Comparison of ENCODE assay signal across 7 cellular contexts in genomic region chr15:20100604-20101270, GRCh38.
DNase-seq lines count a peak whose midpoint lies in the region; ATAC-seq, FAIRE-seq and TF ChIP-seq lines count a peak whose summit lies in the region.
"Not testable (repeated sequence)": the region's sequence is repeated elsewhere in the genome, so short reads cannot be mapped to it uniquely, and the experiment has no call there.

No MANE protein-coding gene starts in this region.

- not testable (repeated sequence) for H4K20me1 ChIP-seq in PC-3 (ENCODE audit: low read length)

- CTCF ChIA-PET in PC-3 (lab: Charles Lee): not testable (repeated sequence)

- peak; percentile 20; the same call in 1 of the 2 replicates for ATAC-seq in PC-3
- ATAC-seq in body of pancreas: peak; percentile 38
- ATAC-seq in Right ventricle myocardium inferior: peak; percentile 82
- ATAC-seq in right cardiac atrium: peak; percentile 57 to 96
- ATAC-seq in mucosa of descending colon: peak; percentile 36
- ATAC-seq in stimulated activated naive CD8-positive, alpha-beta T cell treated with anti-CD3 and anti-CD28 coated beads, Interleukin-15, Interleukin-2, amounts not matched to agents 100 U/mL and 50 U/mL, for 24 hours: peak; percentile 19

- WGBS in body of pancreas, 2 donors: no CpG with 5 or more reads among the region's 8 CpGs
- no CpG with 5 or more reads among the region's 8 CpGs for WGBS in right cardiac atrium

- not testable (repeated sequence) for H3K4me1 ChIP-seq in PC-3 (ENCODE audit: insufficient read depth, low read length); body of pancreas; right cardiac atrium (ENCODE audit: control insufficient read depth, insufficient read depth, low read length); mucosa of descending colon (ENCODE audit: low read depth)

- not testable (repeated sequence) for TF ChIP-seq CTCF in PC-3 (conservative IDR thresholded peaks at IDR 0.05; ENCODE audit: low read depth, low read length); body of pancreas (IDR thresholded peaks at IDR 0.05); mucosa of descending colon (IDR thresholded peaks at IDR 0.05)

- H3K27ac ChIP-seq in PC-3 (ENCODE audit: low read length); body of pancreas; right cardiac atrium (ENCODE audit: low read length): not testable (repeated sequence)

- intact Hi-C loops in PC-3 (cut with micrococcal nuclease); body of pancreas (cut with DNase I); Right ventricle myocardium inferior (cut with DNase I); right cardiac atrium (cut with DNase I); mucosa of descending colon (cut with DNase I, micrococcal nuclease): not testable (repeated sequence)

- BruUV-seq in PC-3 (replicated peaks; lab: Mats Ljungman, UMichigan): not testable (repeated sequence)

- not testable (repeated sequence) for DNase-seq in PC-3; body of pancreas; Right ventricle myocardium inferior (ENCODE audit: missing footprints); right cardiac atrium; mucosa of descending colon; stimulated activated naive CD8-positive, alpha-beta T cell treated with anti-CD3 and anti-CD28 coated beads, Interleukin-15, Interleukin-2, amounts not matched to agents 100 U/mL and 50 U/mL, for 24 hours; urothelium cell line (ENCODE audit: low spot score)

- not testable (repeated sequence) for H3K36me3 ChIP-seq in PC-3 (ENCODE audit: low read depth, low read length); body of pancreas (replicated peaks in 1 of 2; ENCODE audit: insufficient read depth in 1 of 2, low read depth in 2 of 2); mucosa of descending colon (ENCODE audit: low read depth)

- H3K27me3 ChIP-seq in PC-3 (ENCODE audit: low read length); body of pancreas; right cardiac atrium (ENCODE audit: control insufficient read depth, insufficient read depth): not testable (repeated sequence)

- H3K4me3 ChIP-seq in PC-3 (ENCODE audit: low read length); body of pancreas; right cardiac atrium (ENCODE audit: low read length); mucosa of descending colon: not testable (repeated sequence)

- peak; percentile 100 for FAIRE-seq in urothelium cell line (lab: Jason Lieb, UNC)

- H3K79me2 ChIP-seq in PC-3 (ENCODE audit: low read length): not testable (repeated sequence)

- not testable (repeated sequence) for H3K9me3 ChIP-seq in PC-3 (ENCODE audit: low read length); body of pancreas; right cardiac atrium (ENCODE audit: control insufficient read depth, low read length); mucosa of descending colon

- H3F3A ChIP-seq in PC-3 (ENCODE audit: low read length, unreplicated experiment): not testable (repeated sequence)

- not testable (repeated sequence) for H3K9me2 ChIP-seq in PC-3 (replicated peaks; ENCODE audit: low read length)

- not testable (repeated sequence) for H3K9ac ChIP-seq in PC-3 (ENCODE audit: low read length)

- not testable (repeated sequence) for H2AFZ ChIP-seq in PC-3 (ENCODE audit: low read length)

- not testable (repeated sequence) for H3K4me2 ChIP-seq in PC-3 (ENCODE audit: low read length)

- TF ChIP-seq POLR2A in body of pancreas (IDR thresholded peaks at IDR 0.05): not testable (repeated sequence)

- POLR2A ChIA-PET in PC-3 (lab: Charles Lee; ENCODE audit: unreplicated experiment): not testable (repeated sequence)

Comparison
In these comparisons a context has a peak if more than half of its experiments do, and no peak if none do; other contexts are left out.
1. ATAC-seq: peak in every context shown above with its lines; median percentile 82 in Right ventricle myocardium inferior; 76 in right cardiac atrium; 38 in body of pancreas; 36 in mucosa of descending colon; 20 in PC-3; 19 in stimulated activated naive CD8-positive, alpha-beta T cell treated with anti-CD3 and anti-CD28 coated beads, Interleukin-15, Interleukin-2, amounts not matched to agents 100 U/mL and 50 U/mL, for 24 hours.